1 cellular context compared by ENCODE assay signal in the genomic region with DNA sequence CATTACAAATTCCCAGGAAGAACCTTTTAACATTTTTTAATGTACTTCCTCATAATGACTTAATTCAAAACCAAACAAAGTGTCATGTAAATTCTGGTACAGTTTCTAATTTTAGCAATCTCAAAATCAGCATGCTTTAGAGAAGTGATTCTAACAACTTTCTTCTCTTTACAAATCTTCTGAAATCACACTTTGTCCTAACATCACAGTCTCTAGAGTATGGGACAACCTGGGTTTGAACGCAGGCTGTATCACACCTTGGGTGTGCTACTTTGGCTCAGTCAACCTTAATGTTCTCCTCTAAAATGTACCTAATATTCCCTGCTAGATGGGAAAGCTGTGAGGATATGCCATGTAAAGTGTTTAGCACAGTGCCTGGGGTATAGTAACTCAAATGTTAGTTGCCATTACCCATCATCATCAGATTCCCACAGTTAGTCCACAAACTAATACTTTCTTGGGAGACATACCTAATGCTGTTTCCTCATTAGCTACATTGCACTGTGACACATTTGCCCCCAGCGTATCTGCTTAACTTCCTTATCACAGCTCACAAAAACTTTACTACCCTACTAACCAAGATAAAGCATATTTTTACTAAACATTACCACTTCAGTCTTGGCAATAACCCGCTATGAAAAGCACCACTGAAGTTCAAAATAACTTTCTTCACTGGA.
TF ChIP-seq lines count a peak whose summit lies in the region.

No MANE protein-coding gene starts in this region.

TF ChIP-seq in HEK293, 187 proteins besides CTCF, POLR2A, EP300 and RAD21 (continued from another document and continues in another):
- TF ChIP-seq, protein P1, sequence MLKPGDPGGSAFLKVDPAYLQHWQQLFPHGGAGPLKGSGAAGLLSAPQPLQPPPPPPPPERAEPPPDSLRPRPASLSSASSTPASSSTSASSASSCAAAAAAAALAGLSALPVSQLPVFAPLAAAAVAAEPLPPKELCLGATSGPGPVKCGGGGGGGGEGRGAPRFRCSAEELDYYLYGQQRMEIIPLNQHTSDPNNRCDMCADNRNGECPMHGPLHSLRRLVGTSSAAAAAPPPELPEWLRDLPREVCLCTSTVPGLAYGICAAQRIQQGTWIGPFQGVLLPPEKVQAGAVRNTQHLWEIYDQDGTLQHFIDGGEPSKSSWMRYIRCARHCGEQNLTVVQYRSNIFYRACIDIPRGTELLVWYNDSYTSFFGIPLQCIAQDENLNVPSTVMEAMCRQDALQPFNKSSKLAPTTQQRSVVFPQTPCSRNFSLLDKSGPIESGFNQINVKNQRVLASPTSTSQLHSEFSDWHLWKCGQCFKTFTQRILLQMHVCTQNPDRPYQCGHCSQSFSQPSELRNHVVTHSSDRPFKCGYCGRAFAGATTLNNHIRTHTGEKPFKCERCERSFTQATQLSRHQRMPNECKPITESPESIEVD (tag by site-specific recombination; IDR thresholded peaks at IDR 0.05) = peak; percentile 84
- TF ChIP-seq ZNF350 (tag by site-specific recombination; IDR thresholded peaks at IDR 0.05) = no peak
- no peak for TF ChIP-seq TCF7L2 (IDR thresholded peaks at IDR 0.05; ENCODE audit: borderline replicate concordance, low read depth, low read length)
- TF ChIP-seq, protein P2, sequence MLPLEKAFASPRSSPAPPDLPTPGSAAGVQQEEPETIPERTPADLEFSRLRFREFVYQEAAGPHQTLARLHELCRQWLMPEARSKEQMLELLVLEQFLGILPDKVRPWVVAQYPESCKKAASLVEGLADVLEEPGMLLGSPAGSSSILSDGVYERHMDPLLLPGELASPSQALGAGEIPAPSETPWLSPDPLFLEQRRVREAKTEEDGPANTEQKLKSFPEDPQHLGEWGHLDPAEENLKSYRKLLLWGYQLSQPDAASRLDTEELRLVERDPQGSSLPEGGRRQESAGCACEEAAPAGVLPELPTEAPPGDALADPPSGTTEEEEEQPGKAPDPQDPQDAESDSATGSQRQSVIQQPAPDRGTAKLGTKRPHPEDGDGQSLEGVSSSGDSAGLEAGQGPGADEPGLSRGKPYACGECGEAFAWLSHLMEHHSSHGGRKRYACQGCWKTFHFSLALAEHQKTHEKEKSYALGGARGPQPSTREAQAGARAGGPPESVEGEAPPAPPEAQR (tag by site-specific recombination; IDR thresholded peaks at IDR 0.05) = no peak
- no peak for TF ChIP-seq ZNF830 (tag by site-specific recombination; IDR thresholded peaks at IDR 0.05; ENCODE audit: low read depth)
- TF ChIP-seq TRIM28 (IDR thresholded peaks at IDR 0.05; ENCODE audit: borderline replicate concordance, low read length) = peak; percentile 67; the same call in 1 of the 2 replicates
- no peak for TF ChIP-seq ZNF664 (tag by site-specific recombination; IDR thresholded peaks at IDR 0.05)
- no peak for TF ChIP-seq ZSCAN30 (tag by site-specific recombination; IDR thresholded peaks at IDR 0.05)
- TF ChIP-seq ZNF747 (tag by site-specific recombination; IDR thresholded peaks at IDR 0.05) = no peak
- peak; percentile 33; the same call in 1 of the 2 replicates for TF ChIP-seq IKZF3 (tag by site-specific recombination; IDR thresholded peaks at IDR 0.05)
- no peak for TF ChIP-seq ZNF654 (tag by site-specific recombination; IDR thresholded peaks at IDR 0.05; ENCODE audit: low read depth)
- TF ChIP-seq, protein P3, sequence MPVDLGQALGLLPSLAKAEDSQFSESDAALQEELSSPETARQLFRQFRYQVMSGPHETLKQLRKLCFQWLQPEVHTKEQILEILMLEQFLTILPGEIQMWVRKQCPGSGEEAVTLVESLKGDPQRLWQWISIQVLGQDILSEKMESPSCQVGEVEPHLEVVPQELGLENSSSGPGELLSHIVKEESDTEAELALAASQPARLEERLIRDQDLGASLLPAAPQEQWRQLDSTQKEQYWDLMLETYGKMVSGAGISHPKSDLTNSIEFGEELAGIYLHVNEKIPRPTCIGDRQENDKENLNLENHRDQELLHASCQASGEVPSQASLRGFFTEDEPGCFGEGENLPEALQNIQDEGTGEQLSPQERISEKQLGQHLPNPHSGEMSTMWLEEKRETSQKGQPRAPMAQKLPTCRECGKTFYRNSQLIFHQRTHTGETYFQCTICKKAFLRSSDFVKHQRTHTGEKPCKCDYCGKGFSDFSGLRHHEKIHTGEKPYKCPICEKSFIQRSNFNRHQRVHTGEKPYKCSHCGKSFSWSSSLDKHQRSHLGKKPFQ (tag by site-specific recombination; IDR thresholded peaks at IDR 0.05) = no peak; the same call in 1 of the 2 replicates
- 0 out of 2 replicates have a peak, but pooled peaks have one; percentile 16 for TF ChIP-seq OVOL3 (tag by site-specific recombination; IDR thresholded peaks at IDR 0.05)
- TF ChIP-seq OSR2 (tag by site-specific recombination; IDR thresholded peaks at IDR 0.05) = peak; percentile 55; the same call in 1 of the 2 replicates
- peak; percentile 56 for TF ChIP-seq ZNF600 (tag by site-specific recombination; IDR thresholded peaks at IDR 0.05)
- TF ChIP-seq ZNF626 (tag by site-specific recombination; IDR thresholded peaks at IDR 0.05) = no peak
- no peak for TF ChIP-seq ZNF114 (tag by site-specific recombination; IDR thresholded peaks at IDR 0.05)
- TF ChIP-seq ZNF843 (tag by site-specific recombination; IDR thresholded peaks at IDR 0.05) = peak; percentile 78
- no peak for TF ChIP-seq YY2 (tag by site-specific recombination; IDR thresholded peaks at IDR 0.05)
- no peak for TF ChIP-seq ZNF24 (tag by site-specific recombination; IDR thresholded peaks at IDR 0.05)
- peak; percentile 77 for TF ChIP-seq GLIS1 (tag by site-specific recombination; IDR thresholded peaks at IDR 0.05)
- TF ChIP-seq, protein P4, sequence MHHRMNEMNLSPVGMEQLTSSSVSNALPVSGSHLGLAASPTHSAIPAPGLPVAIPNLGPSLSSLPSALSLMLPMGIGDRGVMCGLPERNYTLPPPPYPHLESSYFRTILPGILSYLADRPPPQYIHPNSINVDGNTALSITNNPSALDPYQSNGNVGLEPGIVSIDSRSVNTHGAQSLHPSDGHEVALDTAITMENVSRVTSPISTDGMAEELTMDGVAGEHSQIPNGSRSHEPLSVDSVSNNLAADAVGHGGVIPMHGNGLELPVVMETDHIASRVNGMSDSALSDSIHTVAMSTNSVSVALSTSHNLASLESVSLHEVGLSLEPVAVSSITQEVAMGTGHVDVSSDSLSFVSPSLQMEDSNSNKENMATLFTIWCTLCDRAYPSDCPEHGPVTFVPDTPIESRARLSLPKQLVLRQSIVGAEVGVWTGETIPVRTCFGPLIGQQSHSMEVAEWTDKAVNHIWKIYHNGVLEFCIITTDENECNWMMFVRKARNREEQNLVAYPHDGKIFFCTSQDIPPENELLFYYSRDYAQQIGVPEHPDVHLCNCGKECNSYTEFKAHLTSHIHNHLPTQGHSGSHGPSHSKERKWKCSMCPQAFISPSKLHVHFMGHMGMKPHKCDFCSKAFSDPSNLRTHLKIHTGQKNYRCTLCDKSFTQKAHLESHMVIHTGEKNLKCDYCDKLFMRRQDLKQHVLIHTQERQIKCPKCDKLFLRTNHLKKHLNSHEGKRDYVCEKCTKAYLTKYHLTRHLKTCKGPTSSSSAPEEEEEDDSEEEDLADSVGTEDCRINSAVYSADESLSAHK (tag by site-specific recombination; IDR thresholded peaks at IDR 0.05) = peak; percentile 11; the same call in 1 of the 2 replicates
- TF ChIP-seq ZNF404 (tag by site-specific recombination; IDR thresholded peaks at IDR 0.05) = no peak
- no peak for TF ChIP-seq ZNF521 (tag by site-specific recombination; IDR thresholded peaks at IDR 0.05)
- no peak for TF ChIP-seq ZNF776 (tag by site-specific recombination; IDR thresholded peaks at IDR 0.05; ENCODE audit: borderline replicate concordance)
- no peak for TF ChIP-seq ZNF10 (tag by site-specific recombination; IDR thresholded peaks at IDR 0.05)
- TF ChIP-seq, protein P5, sequence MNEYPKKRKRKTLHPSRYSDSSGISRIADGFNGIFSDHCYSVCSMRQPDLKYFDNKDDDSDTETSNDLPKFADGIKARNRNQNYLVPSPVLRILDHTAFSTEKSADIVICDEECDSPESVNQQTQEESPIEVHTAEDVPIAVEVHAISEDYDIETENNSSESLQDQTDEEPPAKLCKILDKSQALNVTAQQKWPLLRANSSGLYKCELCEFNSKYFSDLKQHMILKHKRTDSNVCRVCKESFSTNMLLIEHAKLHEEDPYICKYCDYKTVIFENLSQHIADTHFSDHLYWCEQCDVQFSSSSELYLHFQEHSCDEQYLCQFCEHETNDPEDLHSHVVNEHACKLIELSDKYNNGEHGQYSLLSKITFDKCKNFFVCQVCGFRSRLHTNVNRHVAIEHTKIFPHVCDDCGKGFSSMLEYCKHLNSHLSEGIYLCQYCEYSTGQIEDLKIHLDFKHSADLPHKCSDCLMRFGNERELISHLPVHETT (tag by site-specific recombination; IDR thresholded peaks at IDR 0.05) = peak; percentile 5; the same call in 1 of the 2 replicates
- TF ChIP-seq ZNF610 (tag by site-specific recombination; IDR thresholded peaks at IDR 0.05; ENCODE audit: borderline replicate concordance) = no peak
- TF ChIP-seq, protein P6, sequence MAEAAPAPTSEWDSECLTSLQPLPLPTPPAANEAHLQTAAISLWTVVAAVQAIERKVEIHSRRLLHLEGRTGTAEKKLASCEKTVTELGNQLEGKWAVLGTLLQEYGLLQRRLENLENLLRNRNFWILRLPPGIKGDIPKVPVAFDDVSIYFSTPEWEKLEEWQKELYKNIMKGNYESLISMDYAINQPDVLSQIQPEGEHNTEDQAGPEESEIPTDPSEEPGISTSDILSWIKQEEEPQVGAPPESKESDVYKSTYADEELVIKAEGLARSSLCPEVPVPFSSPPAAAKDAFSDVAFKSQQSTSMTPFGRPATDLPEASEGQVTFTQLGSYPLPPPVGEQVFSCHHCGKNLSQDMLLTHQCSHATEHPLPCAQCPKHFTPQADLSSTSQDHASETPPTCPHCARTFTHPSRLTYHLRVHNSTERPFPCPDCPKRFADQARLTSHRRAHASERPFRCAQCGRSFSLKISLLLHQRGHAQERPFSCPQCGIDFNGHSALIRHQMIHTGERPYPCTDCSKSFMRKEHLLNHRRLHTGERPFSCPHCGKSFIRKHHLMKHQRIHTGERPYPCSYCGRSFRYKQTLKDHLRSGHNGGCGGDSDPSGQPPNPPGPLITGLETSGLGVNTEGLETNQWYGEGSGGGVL (tag by site-specific recombination; IDR thresholded peaks at IDR 0.05) = no peak
- TF ChIP-seq, protein P7, sequence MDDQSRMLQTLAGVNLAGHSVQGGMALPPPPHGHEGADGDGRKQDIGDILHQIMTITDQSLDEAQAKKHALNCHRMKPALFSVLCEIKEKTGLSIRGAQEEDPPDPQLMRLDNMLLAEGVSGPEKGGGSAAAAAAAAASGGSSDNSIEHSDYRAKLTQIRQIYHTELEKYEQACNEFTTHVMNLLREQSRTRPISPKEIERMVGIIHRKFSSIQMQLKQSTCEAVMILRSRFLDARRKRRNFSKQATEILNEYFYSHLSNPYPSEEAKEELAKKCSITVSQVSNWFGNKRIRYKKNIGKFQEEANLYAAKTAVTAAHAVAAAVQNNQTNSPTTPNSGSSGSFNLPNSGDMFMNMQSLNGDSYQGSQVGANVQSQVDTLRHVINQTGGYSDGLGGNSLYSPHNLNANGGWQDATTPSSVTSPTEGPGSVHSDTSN (CRISPR knock-in tag; IDR thresholded peaks at IDR 0.05) = no peak
- TF ChIP-seq, protein P8, sequence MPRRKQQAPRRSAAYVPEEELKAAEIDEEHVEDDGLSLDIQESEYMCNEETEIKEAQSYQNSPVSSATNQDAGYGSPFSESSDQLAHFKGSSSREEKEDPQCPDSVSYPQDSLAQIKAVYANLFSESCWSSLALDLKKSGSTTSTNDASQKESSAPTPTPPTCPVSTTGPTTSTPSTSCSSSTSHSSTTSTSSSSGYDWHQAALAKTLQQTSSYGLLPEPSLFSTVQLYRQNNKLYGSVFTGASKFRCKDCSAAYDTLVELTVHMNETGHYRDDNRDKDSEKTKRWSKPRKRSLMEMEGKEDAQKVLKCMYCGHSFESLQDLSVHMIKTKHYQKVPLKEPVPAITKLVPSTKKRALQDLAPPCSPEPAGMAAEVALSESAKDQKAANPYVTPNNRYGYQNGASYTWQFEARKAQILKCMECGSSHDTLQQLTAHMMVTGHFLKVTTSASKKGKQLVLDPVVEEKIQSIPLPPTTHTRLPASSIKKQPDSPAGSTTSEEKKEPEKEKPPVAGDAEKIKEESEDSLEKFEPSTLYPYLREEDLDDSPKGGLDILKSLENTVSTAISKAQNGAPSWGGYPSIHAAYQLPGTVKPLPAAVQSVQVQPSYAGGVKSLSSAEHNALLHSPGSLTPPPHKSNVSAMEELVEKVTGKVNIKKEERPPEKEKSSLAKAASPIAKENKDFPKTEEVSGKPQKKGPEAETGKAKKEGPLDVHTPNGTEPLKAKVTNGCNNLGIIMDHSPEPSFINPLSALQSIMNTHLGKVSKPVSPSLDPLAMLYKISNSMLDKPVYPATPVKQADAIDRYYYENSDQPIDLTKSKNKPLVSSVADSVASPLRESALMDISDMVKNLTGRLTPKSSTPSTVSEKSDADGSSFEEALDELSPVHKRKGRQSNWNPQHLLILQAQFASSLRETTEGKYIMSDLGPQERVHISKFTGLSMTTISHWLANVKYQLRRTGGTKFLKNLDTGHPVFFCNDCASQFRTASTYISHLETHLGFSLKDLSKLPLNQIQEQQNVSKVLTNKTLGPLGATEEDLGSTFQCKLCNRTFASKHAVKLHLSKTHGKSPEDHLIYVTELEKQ (tag by site-specific recombination; IDR thresholded peaks at IDR 0.05; ENCODE audit: borderline replicate concordance) = no peak
- TF ChIP-seq, protein P9, sequence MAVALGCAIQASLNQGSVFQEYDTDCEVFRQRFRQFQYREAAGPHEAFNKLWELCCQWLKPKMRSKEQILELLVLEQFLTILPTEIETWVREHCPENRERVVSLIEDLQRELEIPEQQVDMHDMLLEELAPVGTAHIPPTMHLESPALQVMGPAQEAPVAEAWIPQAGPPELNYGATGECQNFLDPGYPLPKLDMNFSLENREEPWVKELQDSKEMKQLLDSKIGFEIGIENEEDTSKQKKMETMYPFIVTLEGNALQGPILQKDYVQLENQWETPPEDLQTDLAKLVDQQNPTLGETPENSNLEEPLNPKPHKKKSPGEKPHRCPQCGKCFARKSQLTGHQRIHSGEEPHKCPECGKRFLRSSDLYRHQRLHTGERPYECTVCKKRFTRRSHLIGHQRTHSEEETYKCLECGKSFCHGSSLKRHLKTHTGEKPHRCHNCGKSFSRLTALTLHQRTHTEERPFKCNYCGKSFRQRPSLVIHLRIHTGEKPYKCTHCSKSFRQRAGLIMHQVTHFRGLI (tag by site-specific recombination; IDR thresholded peaks at IDR 0.05) = no peak
- peak; percentile 73 for TF ChIP-seq ZXDB (tag by site-specific recombination; IDR thresholded peaks at IDR 0.05)
- no peak for TF ChIP-seq ZBTB48 (tag by site-specific recombination; IDR thresholded peaks at IDR 0.05)
- no peak for TF ChIP-seq SCRT1 (tag by site-specific recombination; IDR thresholded peaks at IDR 0.05; ENCODE audit: borderline replicate concordance)
- TF ChIP-seq MYNN (tag by site-specific recombination; IDR thresholded peaks at IDR 0.05; ENCODE audit: borderline replicate concordance) = no peak
- peak; percentile 7; the same call in 1 of the 2 replicates for TF ChIP-seq HOXD13 (CRISPR knock-in tag; IDR thresholded peaks at IDR 0.05; ENCODE audit: borderline replicate concordance)
- TF ChIP-seq, protein P10, sequence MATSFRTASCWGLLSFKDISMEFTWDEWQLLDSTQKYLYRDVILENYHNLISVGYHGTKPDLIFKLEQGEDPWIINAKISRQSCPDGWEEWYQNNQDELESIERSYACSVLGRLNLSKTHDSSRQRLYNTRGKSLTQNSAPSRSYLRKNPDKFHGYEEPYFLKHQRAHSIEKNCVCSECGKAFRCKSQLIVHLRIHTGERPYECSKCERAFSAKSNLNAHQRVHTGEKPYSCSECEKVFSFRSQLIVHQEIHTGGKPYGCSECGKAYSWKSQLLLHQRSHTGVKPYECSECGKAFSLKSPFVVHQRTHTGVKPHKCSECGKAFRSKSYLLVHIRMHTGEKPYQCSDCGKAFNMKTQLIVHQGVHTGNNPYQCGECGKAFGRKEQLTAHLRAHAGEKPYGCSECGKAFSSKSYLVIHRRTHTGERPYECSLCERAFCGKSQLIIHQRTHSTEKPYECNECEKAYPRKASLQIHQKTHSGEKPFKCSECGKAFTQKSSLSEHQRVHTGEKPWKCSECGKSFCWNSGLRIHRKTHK (tag by site-specific recombination; IDR thresholded peaks at IDR 0.05) = no peak
- TF ChIP-seq ZNF596 (tag by site-specific recombination; IDR thresholded peaks at IDR 0.05) = no peak
